In the genomic region with DNA sequence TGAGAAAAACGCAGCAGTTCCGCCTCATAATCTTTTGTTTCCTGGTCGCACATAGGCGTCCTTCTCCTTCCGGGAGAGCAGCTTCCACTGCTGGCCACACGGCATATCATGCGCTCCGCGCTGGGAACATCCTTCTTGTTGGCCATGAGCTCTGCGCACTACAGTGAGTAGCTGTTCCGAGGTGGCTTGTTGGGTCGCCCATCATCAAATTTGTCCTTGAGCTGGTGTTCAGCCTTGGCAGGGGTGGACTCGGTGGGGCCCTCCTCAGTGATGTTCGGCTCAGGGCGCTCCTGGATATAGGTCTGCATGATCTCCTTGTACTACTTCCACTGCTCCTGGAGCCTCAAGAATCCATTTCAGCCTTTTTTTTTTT, we compare ENCODE assay signal across 31 cellular contexts.
"Had no signal": no experiment of that assay in that cellular context is flagged by ENCODE, and none has a peak within 500 bp of the region (broad histone marks: within the 10 kb centered on the region; RNA-seq: fewer than 3 reads in every experiment).

No MANE protein-coding gene starts in this region.

- H3K4me1 Mint-ChIP-seq: activated naive CD8-positive, alpha-beta T cell treated with anti-CD3 and anti-CD28 coated beads for 36 hours had no signal

- H3K27ac Mint-ChIP-seq: activated CD8-positive, alpha-beta T cell treated with anti-CD3 and anti-CD28 coated beads for 36 hours; activated naive CD4-positive, alpha-beta T cell treated with anti-CD3 and anti-CD28 coated beads for 36 hours; activated naive CD8-positive, alpha-beta T cell treated with anti-CD3 and anti-CD28 coated beads for 36 hours; activated T-helper 1 cell treated with anti-CD3 and anti-CD28 coated beads, Interleukin-12 subunit alpha, Interleukin-12 subunit beta, Interleukin-2, Interleukin-4 antibody, amounts not matched to agents 30 ng/mL and 10 ng/mL and 1 ng/mL, durations not matched to agents 14 hours and 24 hours and 36 hours had no signal

- H3K36me3 Mint-ChIP-seq: activated naive CD8-positive, alpha-beta T cell treated with anti-CD3 and anti-CD28 coated beads for 36 hours had no signal

- H3K27me3 ChIP-seq: brain microvascular endothelial cell had no signal

- H3K36me3 ChIP-seq: brain microvascular endothelial cell, WERI-Rb-1 had no signal

- H3K9me3 Mint-ChIP-seq: activated CD8-positive, alpha-beta T cell treated with anti-CD3 and anti-CD28 coated beads for 36 hours; activated naive CD4-positive, alpha-beta T cell treated with anti-CD3 and anti-CD28 coated beads for 36 hours; activated naive CD8-positive, alpha-beta T cell treated with anti-CD3 and anti-CD28 coated beads for 36 hours; activated T-cell treated with anti-CD3 and anti-CD28 coated beads, Interleukin-2, amount 50 U/mL, for 4 hours; activated T-helper 1 cell treated with anti-CD3 and anti-CD28 coated beads, Interleukin-12 subunit alpha, Interleukin-12 subunit beta, Interleukin-2, Interleukin-4 antibody, amounts not matched to agents 30 ng/mL and 10 ng/mL and 1 ng/mL, durations not matched to agents 14 hours and 24 hours and 36 hours had no signal

- DNase-seq: activated CD4-positive, alpha-beta T cell treated with anti-CD3 and anti-CD28 coated beads for 1 hour; activated CD4-positive, alpha-beta T cell treated with anti-CD3 and anti-CD28 coated beads for 48 hours; activated CD4-positive, CD25-positive, alpha-beta regulatory T cell; activated CD8-positive, alpha-beta T cell treated with anti-CD3 and anti-CD28 coated beads for 36 hours; activated gamma-delta T cell treated with Interleukin-2 at 50 U/mL for 16 hours; activated naive CD4-positive, alpha-beta T cell treated with anti-CD3 and anti-CD28 coated beads for 36 hours; activated naive CD8-positive, alpha-beta T cell treated with anti-CD3 and anti-CD28 coated beads for 36 hours; activated T-cell treated with anti-CD3 and anti-CD28 coated beads for 4 hours; activated T-cell treated with anti-CD3 and anti-CD28 coated beads, Interleukin-2, amount 50 U/mL, for 4 hours; amniotic stem cell; aorta; brain microvascular endothelial cell; central memory CD4-positive, alpha-beta T cell; NCI-H1092 treated with DMSO at 0.1 percent for 48 hours; NCI-H1417; NCI-H146; NCI-H187; NCI-H2029 treated with DMSO at 0.1 percent for 48 hours; NCI-H2107; NCI-H2171; NCI-H510A; NCI-H526; NCI-H748 treated with DMSO at 0.1 percent for 48 hours; NK-92 treated with Interleukin-12 subunit alpha and Interleukin-12 subunit beta, amount 100 ng/mL, for 24 hours; Right ventricle myocardium superior; SW 1271; T-helper 1 cell; T-helper 2 cell; T-helper 9 cell; WERI-Rb-1 had no signal

- ATAC-seq: activated CD8-positive, alpha-beta T cell treated with anti-CD3 and anti-CD28 coated beads for 36 hours; activated T-cell treated with anti-CD3 and anti-CD28 coated beads, Interleukin-2, amount 50 U/mL, for 4 hours had no signal

- H3K4me3 Mint-ChIP-seq: activated CD8-positive, alpha-beta T cell treated with anti-CD3 and anti-CD28 coated beads for 36 hours; activated naive CD4-positive, alpha-beta T cell treated with anti-CD3 and anti-CD28 coated beads for 36 hours; activated naive CD8-positive, alpha-beta T cell treated with anti-CD3 and anti-CD28 coated beads for 36 hours; activated T-cell treated with anti-CD3 and anti-CD28 coated beads, Interleukin-2, amount 50 U/mL, for 4 hours; activated T-helper 1 cell treated with anti-CD3 and anti-CD28 coated beads, Interleukin-12 subunit alpha, Interleukin-12 subunit beta, Interleukin-2, Interleukin-4 antibody, amounts not matched to agents 30 ng/mL and 10 ng/mL and 1 ng/mL, durations not matched to agents 14 hours and 24 hours and 36 hours had no signal

- H3K27ac ChIP-seq: brain microvascular endothelial cell, WERI-Rb-1 had no signal
